In the genomic region with DNA sequence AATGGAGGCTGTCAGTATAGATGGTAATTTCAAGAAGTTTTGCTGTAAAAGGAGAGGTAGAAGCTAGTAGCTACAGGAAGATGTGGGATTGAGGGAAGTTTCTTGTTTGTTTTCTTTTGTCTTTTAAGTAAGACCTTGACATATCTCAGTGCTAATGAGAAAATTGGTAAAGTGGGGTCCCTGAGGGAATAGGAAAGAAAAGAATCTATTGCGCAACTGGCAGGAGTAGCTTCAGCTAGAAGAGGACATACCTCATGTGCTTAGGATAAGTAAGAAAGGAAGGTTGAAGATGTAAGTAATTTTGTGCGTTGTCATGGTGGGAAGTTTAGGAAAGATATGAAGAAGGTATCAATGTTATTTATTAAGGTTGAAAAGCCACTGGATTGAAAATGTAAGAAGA, we compare ENCODE assay signal across 24 cellular contexts.
"Had no signal": no experiment of that assay in that cellular context is flagged by ENCODE, and none has a peak within 500 bp of the region (broad histone marks: within the 10 kb centered on the region; RNA-seq: fewer than 3 reads in every experiment).

No MANE protein-coding gene starts in this region.

- DNase-seq: activated CD4-positive, alpha-beta T cell treated with anti-CD3 and anti-CD28 coated beads for 48 hours; activated CD4-positive, alpha-beta T cell treated with anti-CD3 and anti-CD28 coated beads, Interleukin-2, amount 50 U/mL, for 48 hours; activated CD8-positive, alpha-beta memory T cell treated with anti-CD3 and anti-CD28 coated beads, Interleukin-2, amount 10 ng/mL, durations not matched to agents 7 days and 5 days; activated effector memory CD4-positive, alpha-beta T cell treated with anti-CD3 and anti-CD28 coated beads, Interleukin-2, amount 50 U/mL, for 16 hours; activated naive CD4-positive, alpha-beta T cell treated with Interleukin-2 at 50 U/mL for 16 hours; activated naive CD8-positive, alpha-beta T cell treated with anti-CD3 and anti-CD28 coated beads, Interleukin-2, amount 50 U/mL, for 24 hours; activated T-cell treated with anti-CD3 and anti-CD28 coated beads, Interleukin-2, amount 50 U/mL, for 24 hours; amygdala; Kasumi-1; NCI-H1092; NCI-H1417; NCI-H1930; NCI-H345; NCI-H510A; NCI-H526 treated with DMSO at 0.1 percent for 48 hours; NCI-H82; OCI-M1; RPMI8226; SW 1271 had no signal

- H3K27ac ChIP-seq: SK-N-MC had no signal

- H3K4me3 ChIP-seq: SK-N-MC had no signal

- ATAC-seq: activated CD4-positive, CD25-positive, alpha-beta regulatory T cell treated with anti-CD3 and anti-CD28 coated beads, Interleukin-2, amount 50 U/mL, for 24 hours; activated CD8-positive, alpha-beta memory T cell treated with anti-CD3 and anti-CD28 coated beads, Interleukin-2, amount 10 ng/mL, durations not matched to agents 7 days and 5 days; activated naive CD4-positive, alpha-beta T cell treated with anti-CD3 and anti-CD28 coated beads, Interleukin-2, amount 50 U/mL, for 72 hours; activated naive CD8-positive, alpha-beta T cell treated with anti-CD3 and anti-CD28 coated beads, Interleukin-2, amount 50 U/mL, for 24 hours; Panc1; Right ventricle myocardium inferior had no signal
